ENCODE assay signal across 16 cellular contexts in genomic region chr9:116524778-116525470, GRCh38.
DNase-seq lines count a peak whose midpoint lies in the region; ATAC-seq and TF ChIP-seq lines count a peak whose summit lies in the region.
"Had no signal": no experiment of that assay in that cellular context is flagged by ENCODE, and none has a peak within 500 bp of the region (broad histone marks: within the 10 kb centered on the region; RNA-seq: fewer than 3 reads in every experiment).

No MANE protein-coding gene starts in this region.

- H3K27ac Mint-ChIP-seq in Caco-2 (ENCODE audit: unreplicated experiment), result peak overlapping the region; percentile 43
- H3K27ac Mint-ChIP-seq: CD4-positive, alpha-beta memory T cell had no signal

- H3K36me3 Mint-ChIP-seq in Caco-2 (ENCODE audit: insufficient read depth, unreplicated experiment), result no peaks in the 10 kb centered on the region

- H3K9me3 ChIP-seq in Caco-2 (peaks cover 16% of the 10 kb centered on the region), right lobe of liver (peaks cover 0 to 9% (median 0%) of the 10 kb centered on the region in 4 donors), GM23248 (ENCODE audit: low read depth) (no peaks in the 10 kb centered on the region)

- H3K27ac ChIP-seq in right lobe of liver (no peak overlapping the region), GM23248 (no peak overlapping the region)

- H3K27me3 Mint-ChIP-seq in Caco-2 (ENCODE audit: insufficient read depth, unreplicated experiment), result no peaks in the 10 kb centered on the region
- H3K27me3 Mint-ChIP-seq: CD4-positive, alpha-beta memory T cell had no signal

- H3K4me3 ChIP-seq in Caco-2 (ENCODE audit: low read depth, low read length) (no peak overlapping the region), right lobe of liver (no peak overlapping the region), GM23248 (no peak overlapping the region)

- H3K79me2 ChIP-seq in GM23248 (ENCODE audit: insufficient read depth), result no peaks in the 10 kb centered on the region

- H4K20me1 ChIP-seq in GM23248 (ENCODE audit: insufficient read depth), result no peaks in the 10 kb centered on the region

- BruUV-seq in Caco-2 (replicated peaks; lab: Mats Ljungman, UMichigan), result no TSS peak

- 52% methylated on average over 2 of the region's 3 CpGs for WGBS in right lobe of liver (ENCODE audit: insufficient coverage, low coverage, low lambda C conversion rate, missing lambda C conversion rate)
- WGBS in GM23248 (ENCODE audit: low coverage in 1 of 2, low lambda C conversion rate in 2 of 2, missing lambda C conversion rate in 2 of 2), 2 experiments, result 89 to 93% methylated on average over 3 of the region's 3 CpGs

- POLR2A ChIA-PET in Caco-2 (lab: Charles Lee), result no interaction called here
- POLR2A ChIA-PET in HEK293T (lab: Yijun Ruan, JAX), result no interaction called here

- H2AFZ ChIP-seq in GM23248, result no peak overlapping the region

- ATAC-seq in left lobe of liver (peak; percentile 74), right lobe of liver (peak; percentile 61 to 82 (median 68)), HG02885 (IDR thresholded peaks at IDR 0.05; ENCODE audit: poor library complexity, unreplicated experiment) (no peak)

- H3K9me2 ChIP-seq in GM23248 (ENCODE audit: insufficient read depth), result no peaks in the 10 kb centered on the region

- H3K4me3 Mint-ChIP-seq in Caco-2 (ENCODE audit: unreplicated experiment), result peak overlapping the region; percentile 20

- DNase-seq in Caco-2 (peak in 1 of 2 experiments; percentile 25), left lobe of liver (ENCODE audit: low spot score) (no peak), right lobe of liver (no peak), GM23248 (no peak), HEK293T (ENCODE audit: extremely low spot score) (no peak), G401 (ENCODE audit: low spot score) (no peak)
- DNase-seq: 8988T; C1 segment of cervical spinal cord; CD4-positive, alpha-beta memory T cell; DMS 273 treated with DMSO at 0.1 percent for 48 hours; DMS79; EL; GF-D8; H7; HCEC 1CT had no signal

- no peak overlapping the region for H3K9ac ChIP-seq in GM23248

- no peaks in the 10 kb centered on the region; the same call in 1 of the 2 replicates for H3K36me3 ChIP-seq in Caco-2 (ENCODE audit: control insufficient read depth, insufficient read depth, low read length)
- H3K36me3 ChIP-seq in right lobe of liver, result no peaks in the 10 kb centered on the region
- H3K36me3 ChIP-seq in GM23248 (ENCODE audit: low read depth), result no peaks in the 10 kb centered on the region

- intact Hi-C loops in Caco-2 (cut with micrococcal nuclease; ENCODE audit: unreplicated experiment) (no loop called here), right lobe of liver (cut with DNase I) (no loop called here)

- TF ChIP-seq CTCF in Caco-2 (IDR thresholded peaks at IDR 0.05; ENCODE audit: insufficient read depth in 1 of 2, low read depth in 1 of 2, low read length in 1 of 2, severe bottlenecking in 1 of 2, unreplicated experiment in 1 of 2) (no peak), right lobe of liver (IDR thresholded peaks at IDR 0.05) (no peak)

- in situ Hi-C loops in GM23248 (cut with MboI), result no loop called here
- in situ Hi-C loops in G401 (cut with HindIII; ENCODE audit: low sequenced_read_pairs), result no loop called here

- H3F3A ChIP-seq in GM23248 (ENCODE audit: insufficient read depth), result no peaks in the 10 kb centered on the region

- no peak for TF ChIP-seq POLR2A in right lobe of liver (IDR thresholded peaks at IDR 0.05)

- peaks cover 22% of the 10 kb centered on the region for H3K4me1 ChIP-seq in Caco-2
- H3K4me1 ChIP-seq in right lobe of liver, result peaks cover 0 to 15% (median 7%) of the 10 kb centered on the region in 4 donors
- no peaks in the 10 kb centered on the region for H3K4me1 ChIP-seq in GM23248 (ENCODE audit: insufficient read depth)

- H3K4me2 ChIP-seq in GM23248 (ENCODE audit: unreplicated experiment), result no peak overlapping the region

- CTCF ChIA-PET in Caco-2 (lab: Charles Lee), result no interaction called here
- CTCF ChIA-PET in HEK293T (lab: Yijun Ruan, JAX), result interaction anchor here (0.6 kb wide), 1 partner anchor 25 kb away, joined by 3 read pairs; no protein-coding TSS in a partner anchor

- peaks cover 14% of the 10 kb centered on the region for H3K9me3 Mint-ChIP-seq in Caco-2 (ENCODE audit: unreplicated experiment)

- no peaks in the 10 kb centered on the region for H3K27me3 ChIP-seq in Caco-2 (replicated peaks; ENCODE audit: control insufficient read depth, insufficient read depth, low read length)
- no peaks in the 10 kb centered on the region for H3K27me3 ChIP-seq in right lobe of liver
- H3K27me3 ChIP-seq in GM23248 (replicated peaks; ENCODE audit: insufficient read depth), result no peaks in the 10 kb centered on the region

- peaks cover 16% of the 10 kb centered on the region for H3K4me1 Mint-ChIP-seq in Caco-2 (ENCODE audit: low read depth, unreplicated experiment)
- H3K4me1 Mint-ChIP-seq: CD4-positive, alpha-beta memory T cell had no signal

TF ChIP-seq in HEK293T, 16 proteins besides CTCF, POLR2A, EP300 and RAD21:
- TF ChIP-seq L3MBTL2 (conservative IDR thresholded peaks at IDR 0.05) (no peak), FOXK2 (IDR thresholded peaks at IDR 0.05) (no peak), TARDBP (IDR thresholded peaks at IDR 0.05) (no peak), SUZ12 (IDR thresholded peaks at IDR 0.05) (no peak), HDGF (IDR thresholded peaks at IDR 0.05; ENCODE audit: borderline replicate concordance) (no peak), BHLHE40 (IDR thresholded peaks at IDR 0.05; ENCODE audit: borderline replicate concordance) (no peak), SP1 (IDR thresholded peaks at IDR 0.05) (no peak), ZNF384 (IDR thresholded peaks at IDR 0.05) (no peak), ARNT (IDR thresholded peaks at IDR 0.05) (no peak)
